ENCODE assay signal across 8 cellular contexts in genomic region chr12:48999371-49000131, GRCh38. TPM values are rescaled to one million over a fixed set of nuclear protein-coding genes. Genes with fewer than 3 reads are reported as not detected.
A peak's percentile ranks its signal among the peaks of the same experiment; 100 is the strongest.
DNase-seq lines count a peak whose midpoint lies in the region; ATAC-seq and TF ChIP-seq lines count a peak whose summit lies in the region.

TSS of gene DDN (minus strand) at chr12:48999375. CDS start at chr12:48999287, 88 bp downstream.

- DNase-seq in NK-92 treated with Interleukin-12 subunit alpha and Interleukin-12 subunit beta, amount 100 ng/mL, for 24 hours (lab: John Stamatoyannopoulos, UW), result peak; percentile 51
- DNase-seq in NK-92 (lab: John Stamatoyannopoulos, UW; ENCODE audit: unreplicated experiment) (no peak), UCSD-AML1 (lab: John Stamatoyannopoulos, UW; ENCODE audit: unreplicated experiment) (peak; percentile 70), coronary artery (ENCODE audit: low spot score) (no peak), lower lobe of right lung (peak; percentile 59)
- peak; percentile 47 to 58 for DNase-seq in stimulated activated naive CD8-positive, alpha-beta T cell treated with anti-CD3 and anti-CD28 coated beads, Interleukin-15, amount 100 ng/mL, for 72 hours

- H3K9ac ChIP-seq in HUES64 (ENCODE audit: low read depth, low read length), result no peak within 1 kb of the TSS

- TF ChIP-seq CTCF in coronary artery (IDR thresholded peaks at IDR 0.05) (no peak), lower lobe of right lung (IDR thresholded peaks at IDR 0.05) (no peak)

- H3K9me3 ChIP-seq in HUES64 (ENCODE audit: insufficient read depth, low read depth, low read length) (no peaks in the 10 kb centered on the region), lower lobe of right lung (no peaks in the 10 kb centered on the region)

- 5% methylated on average over 30 of the region's 30 CpGs for WGBS in HUES64

- H3K27me3 ChIP-seq in HUES64 (ENCODE audit: insufficient read depth, low read length), result peaks cover 69% of the 10 kb centered on the region
- H3K27me3 ChIP-seq in lower lobe of right lung (ENCODE audit: low read depth), result peaks cover 44% of the 10 kb centered on the region

- intact Hi-C loops in lower lobe of right lung (cut with DNase I), result no loop called here

- H3K4me1 Mint-ChIP-seq in stimulated activated naive CD8-positive, alpha-beta T cell treated with anti-CD3 and anti-CD28 coated beads, Interleukin-15, amount 100 ng/mL, for 72 hours, result peaks cover 51% of the 10 kb centered on the region

- peaks cover 56% of the 10 kb centered on the region for H3K27me3 Mint-ChIP-seq in stimulated activated naive CD8-positive, alpha-beta T cell treated with anti-CD3 and anti-CD28 coated beads, Interleukin-15, amount 100 ng/mL, for 72 hours

- H3K4me3 ChIP-seq in HUES64 (ENCODE audit: low read length), result peak within 1 kb of the TSS; percentile 55
- peak within 1 kb of the TSS; percentile 72 for H3K4me3 ChIP-seq in coronary artery
- peak within 1 kb of the TSS; percentile 57 for H3K4me3 ChIP-seq in lower lobe of right lung

- peak in 1 of 2 donors; percentile 7 for ATAC-seq in lower lobe of right lung
- peak; percentile 72 for ATAC-seq in stimulated activated naive CD8-positive, alpha-beta T cell treated with anti-CD3 and anti-CD28 coated beads, Interleukin-15, amount 100 ng/mL, for 72 hours
- ATAC-seq in GM19455 (IDR thresholded peaks at IDR 0.05; ENCODE audit: unreplicated experiment), result no peak

- H3K27ac Mint-ChIP-seq in stimulated activated naive CD8-positive, alpha-beta T cell treated with anti-CD3 and anti-CD28 coated beads, Interleukin-15, amount 100 ng/mL, for 72 hours, result peak within 1 kb of the TSS in 1 of 2 donors; percentile 81

- peaks cover 9% of the 10 kb centered on the region for H3K4me1 ChIP-seq in HUES64 (ENCODE audit: insufficient read depth, low read length)
- H3K4me1 ChIP-seq in lower lobe of right lung, result peaks cover 44% of the 10 kb centered on the region

- H3K36me3 ChIP-seq in HUES64 (ENCODE audit: insufficient read depth, low read length) (peaks cover 9% of the 10 kb centered on the region), lower lobe of right lung (peaks cover 40% of the 10 kb centered on the region)

- peak within 1 kb of the TSS; percentile 83 to 87 for H3K4me3 Mint-ChIP-seq in stimulated activated naive CD8-positive, alpha-beta T cell treated with anti-CD3 and anti-CD28 coated beads, Interleukin-15, amount 100 ng/mL, for 72 hours

- H3K27ac ChIP-seq in HUES64 (ENCODE audit: low read depth, low read length) (no peak within 1 kb of the TSS), coronary artery (no peak within 1 kb of the TSS), lower lobe of right lung (no peak within 1 kb of the TSS)

- no peaks in the 10 kb centered on the region for H3K9me3 Mint-ChIP-seq in stimulated activated naive CD8-positive, alpha-beta T cell treated with anti-CD3 and anti-CD28 coated beads, Interleukin-15, amount 100 ng/mL, for 72 hours

RNA-seq across cellular contexts. Expression of gene DDN, which starts in this region (rescaled TPM):
- 0.05 TPM for polyA plus RNA-seq in HUES64 (2013, experiment 1 of 2)
- not detected for polyA plus RNA-seq in HUES64 (2013, experiment 2 of 2)
- total RNA-seq in lower lobe of right lung, result not detected

Comparison
In these comparisons a context has a peak if more than half of its experiments do, and no peak if none do; other contexts are left out.
1. DNase-seq: peak in NK-92 treated with Interleukin-12 subunit alpha and Interleukin-12 subunit beta, amount 100 ng/mL, for 24 hours (single experiment), UCSD-AML1 (single experiment) and stimulated activated naive CD8-positive, alpha-beta T cell treated with anti-CD3 and anti-CD28 coated beads, Interleukin-15, amount 100 ng/mL, for 72 hours (2 of 2); none in NK-92 (single experiment) and coronary artery (single experiment).
2. Peak in DNase-seq and H3K4me3 ChIP-seq in lower lobe of right lung; RNA of the gene not detected or under 1 TPM.
3. Peak in every context shown above with its lines, with median percentiles within 50 percentile points of each other: H3K4me3 ChIP-seq.